15 cellular contexts compared by ENCODE assay signal in the genomic region with DNA sequence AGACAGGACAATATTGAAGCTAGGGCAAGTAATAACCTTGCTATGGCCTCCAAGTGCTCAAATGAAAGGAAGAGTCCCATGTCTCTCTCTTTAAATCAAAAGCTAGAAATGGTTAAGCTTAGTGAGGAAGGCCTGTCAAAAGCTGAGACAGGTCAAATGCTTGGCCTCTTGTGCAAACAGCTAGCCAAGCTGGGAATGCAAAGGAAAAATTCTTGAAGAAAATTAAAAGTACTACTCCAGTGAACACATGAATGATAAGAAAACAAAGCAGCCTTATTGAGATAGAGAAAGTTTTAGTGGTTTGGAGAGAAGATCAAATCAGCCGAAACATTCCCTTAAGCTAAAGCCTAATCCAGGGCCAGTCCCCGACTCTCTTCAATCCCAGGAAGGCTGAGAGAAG.
"Had no signal": no experiment of that assay in that cellular context is flagged by ENCODE, and none has a peak within 500 bp of the region (broad histone marks: within the 10 kb centered on the region; RNA-seq: fewer than 3 reads in every experiment).

No MANE protein-coding gene starts in this region.

- H3K27me3 Mint-ChIP-seq: memory B cell had no signal

- DNase-seq: activated CD4-positive, alpha-beta T cell treated with anti-CD3 and anti-CD28 coated beads for 1 hour; activated CD4-positive, alpha-beta T cell treated with anti-CD3 and anti-CD28 coated beads, Interleukin-2, amount 50 U/mL, for 48 hours; activated CD8-positive, alpha-beta memory T cell treated with anti-CD3 and anti-CD28 coated beads, Interleukin-2, amount 10 ng/mL, durations not matched to agents 7 days and 5 days; activated gamma-delta T cell; activated naive CD8-positive, alpha-beta T cell treated with anti-CD3 and anti-CD28 coated beads for 36 hours; activated T-cell treated with anti-CD3 and anti-CD28 coated beads, Interleukin-2, amount 50 U/mL, for 48 hours; aorta; effector memory CD8-positive, alpha-beta T cell; left colon; ovary; retina; T-helper 9 cell; tibial artery had no signal

- H3K27ac ChIP-seq: ovary, tibial artery, vagina had no signal

- H3K9me3 ChIP-seq: ovary, tibial artery, vagina had no signal

- H3K27ac Mint-ChIP-seq: activated CD8-positive, alpha-beta memory T cell treated with anti-CD3 and anti-CD28 coated beads, Interleukin-2, amount 10 ng/mL, durations not matched to agents 7 days and 5 days; activated naive CD8-positive, alpha-beta T cell treated with anti-CD3 and anti-CD28 coated beads for 36 hours; effector memory CD8-positive, alpha-beta T cell; memory B cell had no signal

- H3K4me1 ChIP-seq: tibial artery, vagina had no signal

- H3K27me3 ChIP-seq: ovary, tibial artery, vagina had no signal

- ATAC-seq: activated CD8-positive, alpha-beta memory T cell treated with anti-CD3 and anti-CD28 coated beads, Interleukin-2, amount 10 ng/mL, durations not matched to agents 7 days and 5 days; effector memory CD8-positive, alpha-beta T cell had no signal

- H3K4me1 Mint-ChIP-seq: activated CD8-positive, alpha-beta memory T cell treated with anti-CD3 and anti-CD28 coated beads, Interleukin-2, amount 10 ng/mL, durations not matched to agents 7 days and 5 days; memory B cell had no signal

- H3K36me3 Mint-ChIP-seq: activated CD8-positive, alpha-beta memory T cell treated with anti-CD3 and anti-CD28 coated beads, Interleukin-2, amount 10 ng/mL, durations not matched to agents 7 days and 5 days; activated naive CD8-positive, alpha-beta T cell treated with anti-CD3 and anti-CD28 coated beads for 36 hours; memory B cell had no signal

- H3K9me3 Mint-ChIP-seq: activated naive CD8-positive, alpha-beta T cell treated with anti-CD3 and anti-CD28 coated beads for 36 hours had no signal

- H3K36me3 ChIP-seq: ovary, tibial artery, vagina had no signal

- H3K4me3 ChIP-seq: ovary, tibial artery, vagina had no signal

- H3K4me3 Mint-ChIP-seq: activated CD8-positive, alpha-beta memory T cell treated with anti-CD3 and anti-CD28 coated beads, Interleukin-2, amount 10 ng/mL, durations not matched to agents 7 days and 5 days; activated naive CD8-positive, alpha-beta T cell treated with anti-CD3 and anti-CD28 coated beads for 36 hours; effector memory CD8-positive, alpha-beta T cell; memory B cell had no signal
